In the genomic region with DNA sequence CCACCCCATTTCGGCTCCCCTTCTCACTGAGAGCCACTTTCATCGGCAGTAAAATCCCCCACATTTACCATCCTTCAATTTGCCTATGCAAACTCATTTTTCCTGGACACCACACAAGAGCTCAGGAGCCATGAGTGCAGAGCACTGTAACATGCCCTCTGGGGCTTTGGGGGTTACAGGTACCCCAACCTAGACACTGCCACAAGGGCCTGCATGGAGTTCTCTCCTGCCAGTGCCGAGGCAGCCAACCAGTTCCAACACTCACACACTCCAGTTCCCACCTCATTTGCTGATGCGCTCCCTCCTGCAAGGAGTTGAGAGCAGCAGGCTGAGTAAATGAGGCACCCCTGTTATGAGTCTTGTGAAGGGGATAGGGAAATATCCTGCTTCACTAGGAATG, we compare ENCODE assay signal across 21 cellular contexts.
DNase-seq lines count a peak whose midpoint lies in the region; ATAC-seq and TF ChIP-seq lines count a peak whose summit lies in the region.
"Had no signal": no experiment of that assay in that cellular context is flagged by ENCODE, and none has a peak within 500 bp of the region (broad histone marks: within the 10 kb centered on the region; RNA-seq: fewer than 3 reads in every experiment).

No MANE protein-coding gene starts in this region.

- POLR2A ChIA-PET in Panc1 (lab: Charles Lee) = no interaction called here

- CTCF ChIA-PET in Panc1 (lab: Charles Lee) = no interaction called here

- intact Hi-C loops in Panc1 (cut with micrococcal nuclease; ENCODE audit: unreplicated experiment) = loop anchor here (5.0 kb wide), 1 partner anchor 185 kb away; no protein-coding TSS in a partner anchor
- intact Hi-C loops in esophagus muscularis mucosa (cut with DNase I) = no loop called here

- H3K9me3 ChIP-seq in H9 (ENCODE audit: control insufficient read depth, low read depth, low read length) (no peaks in the 10 kb centered on the region), Panc1 (ENCODE audit: control insufficient read depth, insufficient read depth, low read depth, low read length) (no peaks in the 10 kb centered on the region), esophagus muscularis mucosa (no peaks in the 10 kb centered on the region)
- H3K9me3 ChIP-seq: A549, BLaER1, HAP-1 had no signal

- TF ChIP-seq CTCF in H9 (conservative IDR thresholded peaks at IDR 0.05) (no peak), Panc1 (IDR thresholded peaks at IDR 0.05) (no peak), esophagus muscularis mucosa (IDR thresholded peaks at IDR 0.05) (no peak)

- no peaks in the 10 kb centered on the region for H3K36me3 ChIP-seq in Panc1 (ENCODE audit: control insufficient read depth, insufficient read depth, low read length)
- no peaks in the 10 kb centered on the region for H3K36me3 ChIP-seq in esophagus muscularis mucosa
- H3K36me3 ChIP-seq: BLaER1, HAP-1 had no signal

- no peak overlapping the region for H3K9ac ChIP-seq in H9 (ENCODE audit: extremely low read depth, insufficient read length, low read length)
- H3K9ac ChIP-seq: BLaER1 had no signal

- no peak overlapping the region for H4K8ac ChIP-seq in H9 (replicated peaks; ENCODE audit: insufficient read length, low read depth, low read length)

- H2BK12ac ChIP-seq in H9 (ENCODE audit: insufficient read length, low read depth, low read length) = no peak overlapping the region

- no peak overlapping the region for H3K23ac ChIP-seq in H9 (ENCODE audit: insufficient read length, low read depth, low read length)

- DNase-seq in H9 = no peak
- no peak for DNase-seq in Panc1 (ENCODE audit: low read depth, low spot score)
- peak; percentile 91 for DNase-seq in esophagus muscularis mucosa (ENCODE audit: extremely low spot score)
- DNase-seq in stimulated activated effector memory CD8-positive, alpha-beta T cell treated with anti-CD3 and anti-CD28 coated beads, Interleukin-12 subunit alpha, Interleukin-12 subunit beta, amount 100 ng/mL, for 72 hours (ENCODE audit: low spot score in 2 of 2) = no peak
- DNase-seq in NCI-H1105 (lab: John Stamatoyannopoulos, UW) = no peak
- DNase-seq in stimulated activated CD4-positive, alpha-beta T cell treated with anti-CD3 and anti-CD28 coated beads, Interleukin-4, amount 100 ng/mL, for 24 hours = no peak
- DNase-seq: AML-193; CD4-positive, alpha-beta memory T cell; DMS153; DMS79; GDM1; GOT3; IMR-90 had no signal

- no peaks in the 10 kb centered on the region for H3K23me2 ChIP-seq in H9 (ENCODE audit: insufficient read length, low read depth, low read length, poor library complexity, severe bottlenecking)

- H3K4me3 ChIP-seq in Panc1 (ENCODE audit: low read depth in 2 of 2, low read length in 2 of 2) (no peak overlapping the region), esophagus muscularis mucosa (no peak overlapping the region)
- H3K4me3 ChIP-seq: A549, BLaER1, HAP-1, K562 had no signal

- no peak overlapping the region for H2BK5ac ChIP-seq in H9 (ENCODE audit: insufficient read length, low read length)

- no peaks in the 10 kb centered on the region for H3K79me1 ChIP-seq in H9 (ENCODE audit: insufficient read depth, low read depth, low read length, poor library complexity, severe bottlenecking)

- H4K5ac ChIP-seq in H9 (ENCODE audit: insufficient read length, low read depth, low read length) = no peak overlapping the region

- no peak overlapping the region for H3K4me3 Mint-ChIP-seq in H9
- no peak overlapping the region for H3K4me3 Mint-ChIP-seq in stimulated activated effector memory CD8-positive, alpha-beta T cell treated with anti-CD3 and anti-CD28 coated beads, Interleukin-12 subunit alpha, Interleukin-12 subunit beta, amount 100 ng/mL, for 72 hours
- H3K4me3 Mint-ChIP-seq: CD14-positive monocyte; CD4-positive, alpha-beta memory T cell had no signal

- WGBS in H9 (ENCODE audit: extremely low coverage, insufficient read length, low lambda C conversion rate) = no CpG with 5 or more reads among the region's 4 CpGs
- WGBS in esophagus muscularis mucosa = 98% methylated on average over 4 of the region's 4 CpGs

- H3T11ph ChIP-seq in H9 (ENCODE audit: low read length) = no peak overlapping the region

- no peaks in the 10 kb centered on the region for H3K79me2 ChIP-seq in H9 (ENCODE audit: insufficient read depth, low read length)

- H2BK15ac ChIP-seq in H9 (ENCODE audit: low read depth, low read length) = no peak overlapping the region

- H3K27me3 ChIP-seq in H9 (ENCODE audit: insufficient read depth, low read length) = no peaks in the 10 kb centered on the region
- H3K27me3 ChIP-seq in Panc1 (ENCODE audit: control insufficient read depth, insufficient read depth, low read length) = peaks cover 2% of the 10 kb centered on the region; the same call in 1 of the 2 replicates
- no peaks in the 10 kb centered on the region for H3K27me3 ChIP-seq in esophagus muscularis mucosa
- H3K27me3 ChIP-seq: BLaER1 had no signal

- H2AFZ ChIP-seq in H9 (ENCODE audit: low read length) = no peak overlapping the region

- no peak overlapping the region for H2BK120ac ChIP-seq in H9 (ENCODE audit: low read depth, low read length, poor library complexity, severe bottlenecking)

- H3K9me3 Mint-ChIP-seq in H9 = peaks cover 5 to 10% of the 10 kb centered on the region in 2 experiments; a peak in 3 of 5 replicates
- H3K9me3 Mint-ChIP-seq in stimulated activated effector memory CD8-positive, alpha-beta T cell treated with anti-CD3 and anti-CD28 coated beads, Interleukin-12 subunit alpha, Interleukin-12 subunit beta, amount 100 ng/mL, for 72 hours = no peaks in the 10 kb centered on the region

- in situ Hi-C loops in Panc1 (cut with HindIII; ENCODE audit: low pct_unique_long_range_greater_than_20kb, low sequenced_read_pairs) = no loop called here

- no peak overlapping the region for H2AK5ac ChIP-seq in H9 (ENCODE audit: insufficient read length, low read length)

- peak overlapping the region in 2 of 3 experiments; percentile 11 to 53; a peak in 1 of 7 replicates for H3K27ac Mint-ChIP-seq in H9
- no peak overlapping the region for H3K27ac Mint-ChIP-seq in stimulated activated effector memory CD8-positive, alpha-beta T cell treated with anti-CD3 and anti-CD28 coated beads, Interleukin-12 subunit alpha, Interleukin-12 subunit beta, amount 100 ng/mL, for 72 hours
- H3K27ac Mint-ChIP-seq: CD14-positive monocyte had no signal

- H4K20me1 ChIP-seq in H9 (ENCODE audit: control insufficient read depth, insufficient read depth, insufficient read length) = no peaks in the 10 kb centered on the region
- H4K20me1 ChIP-seq: BLaER1 had no signal

- H3K56ac ChIP-seq in H9 (ENCODE audit: insufficient read length, low read depth, low read length) = no peak overlapping the region

- H3K36me3 Mint-ChIP-seq in H9 (ENCODE audit: insufficient read depth in 1 of 3, low read depth in 3 of 3) = no peaks in the 10 kb centered on the region; a peak in 1 of 7 replicates
- H3K36me3 Mint-ChIP-seq in stimulated activated effector memory CD8-positive, alpha-beta T cell treated with anti-CD3 and anti-CD28 coated beads, Interleukin-12 subunit alpha, Interleukin-12 subunit beta, amount 100 ng/mL, for 72 hours = no peaks in the 10 kb centered on the region
- H3K36me3 Mint-ChIP-seq: CD14-positive monocyte; CD4-positive, alpha-beta memory T cell had no signal

- no peak overlapping the region for H3K4me2 ChIP-seq in H9 (ENCODE audit: insufficient read depth, insufficient read length, low read length)
- H3K4me2 ChIP-seq: A549, BLaER1 had no signal

- H3K27ac ChIP-seq in H9 (ENCODE audit: insufficient read length, low read depth, low read length) (no peak overlapping the region), Panc1 (ENCODE audit: low read length) (no peak overlapping the region), esophagus muscularis mucosa (replicated peaks in 1 of 4) (no peak overlapping the region)
- H3K27ac ChIP-seq: 22Rv1, A549, BLaER1, HL-60 had no signal

- ATAC-seq in Panc1 (0 out of 2 replicates have a peak, but pooled peaks have one; percentile 42), GM21786 (IDR thresholded peaks at IDR 0.05; ENCODE audit: unreplicated experiment) (no peak)
- peak; percentile 44 for ATAC-seq in stimulated activated effector memory CD8-positive, alpha-beta T cell treated with anti-CD3 and anti-CD28 coated beads, Interleukin-12 subunit alpha, Interleukin-12 subunit beta, amount 100 ng/mL, for 72 hours
- ATAC-seq: A549, K562 had no signal

- H3K4me1 Mint-ChIP-seq in H9 = peaks cover 5% of the 10 kb centered on the region in 2 experiments; a peak in 3 of 4 replicates
- H3K4me1 Mint-ChIP-seq in stimulated activated effector memory CD8-positive, alpha-beta T cell treated with anti-CD3 and anti-CD28 coated beads, Interleukin-12 subunit alpha, Interleukin-12 subunit beta, amount 100 ng/mL, for 72 hours = no peaks in the 10 kb centered on the region
- H3K4me1 Mint-ChIP-seq: CD14-positive monocyte had no signal

- H2BK20ac ChIP-seq in H9 (ENCODE audit: low read depth, low read length, poor library complexity, severe bottlenecking) = no peak overlapping the region

- no peaks in the 10 kb centered on the region for H3K27me3 Mint-ChIP-seq in H9 (ENCODE audit: low read depth)

- H3K18ac ChIP-seq in H9 (ENCODE audit: insufficient read length, low read depth, low read length) = no peak overlapping the region

- no peaks in the 10 kb centered on the region for H3K4me1 ChIP-seq in H9 (ENCODE audit: insufficient read depth, low read length)
- H3K4me1 ChIP-seq in Panc1 (ENCODE audit: control insufficient read depth, insufficient read depth, low read length) = no peaks in the 10 kb centered on the region
- no peaks in the 10 kb centered on the region for H3K4me1 ChIP-seq in esophagus muscularis mucosa
- H3K4me1 ChIP-seq: A549, BLaER1, HAP-1 had no signal

- no TSS peak for BruUV-seq in Panc1 (replicated peaks; lab: Mats Ljungman, UMichigan)

- H3K4ac ChIP-seq in H9 (ENCODE audit: low read depth, low read length) = no peak overlapping the region

- no peak for TF ChIP-seq POLR2A in esophagus muscularis mucosa (IDR thresholded peaks at IDR 0.05; ENCODE audit: low read depth)

- TF ChIP-seq EP300 in esophagus muscularis mucosa (IDR thresholded peaks at IDR 0.05) = no peak

- no peak overlapping the region; the same call in 1 of the 2 replicates for H3K14ac ChIP-seq in H9 (ENCODE audit: insufficient read depth, low read length)

- no peak overlapping the region for H4K91ac ChIP-seq in H9 (ENCODE audit: insufficient read length, low read depth, low read length)
